Comparison of ENCODE assay signal across 1 cellular context in genomic region chr12:54036620-54037359, GRCh38.
TF ChIP-seq lines count a peak whose summit lies in the region.

No MANE protein-coding gene starts in this region.

TF ChIP-seq in H1, 55 proteins besides CTCF, POLR2A, EP300 and RAD21:
- TF ChIP-seq NANOG (IDR thresholded peaks at IDR 0.05; ENCODE audit: insufficient read depth, low read depth, low read length, poor library complexity, severe bottlenecking): no peak
- no peak for TF ChIP-seq E2F6 (IDR thresholded peaks at IDR 0.05)
- no peak for TF ChIP-seq BCL11A (IDR thresholded peaks at IDR 0.05; ENCODE audit: low read depth in 2 of 2, low read length in 2 of 2)
- TF ChIP-seq SP2 (IDR thresholded peaks at IDR 0.05; ENCODE audit: low read length): no peak
- peak; percentile 33 for TF ChIP-seq RNF2 (IDR thresholded peaks at IDR 0.05; ENCODE audit: borderline replicate concordance, low read depth, low read length, missing control alignments, poor library complexity, severe bottlenecking)
- peak; percentile 80 for TF ChIP-seq EZH2 (IDR thresholded peaks at IDR 0.05; ENCODE audit: low read depth, low read length, severe bottlenecking)
- TF ChIP-seq GTF2F1 (IDR thresholded peaks at IDR 0.05; ENCODE audit: borderline replicate concordance, low read depth, low read length): no peak
- no peak for TF ChIP-seq BACH1 (IDR thresholded peaks at IDR 0.05; ENCODE audit: low read length)
- TF ChIP-seq TCF12 (IDR thresholded peaks at IDR 0.05; ENCODE audit: low read depth, low read length): no peak
- TF ChIP-seq CBX8 (IDR thresholded peaks at IDR 0.05; ENCODE audit: borderline replicate concordance, low read depth, low read length): 0 out of 2 replicates have a peak, but pooled peaks have one; percentile 70
- TF ChIP-seq ATF2 (IDR thresholded peaks at IDR 0.05; ENCODE audit: low read length): no peak
- TF ChIP-seq CHD7 (IDR thresholded peaks at IDR 0.05; ENCODE audit: insufficient replicate concordance, low read length): no peak
- TF ChIP-seq CHD2 (IDR thresholded peaks at IDR 0.05; ENCODE audit: low read length): no peak
- TF ChIP-seq TBP (IDR thresholded peaks at IDR 0.05; ENCODE audit: low read depth, low read length): no peak
- no peak for TF ChIP-seq EGR1 (IDR thresholded peaks at IDR 0.05; ENCODE audit: borderline replicate concordance, low read depth, low read length)
- no peak for TF ChIP-seq HDAC6 (IDR thresholded peaks at IDR 0.05; ENCODE audit: low read depth, low read length)
- no peak for TF ChIP-seq YY1 (IDR thresholded peaks at IDR 0.05; ENCODE audit: low read depth, low read length)
- no peak for TF ChIP-seq KDM5A (IDR thresholded peaks at IDR 0.05; ENCODE audit: low read length)
- TF ChIP-seq SUZ12 (IDR thresholded peaks at IDR 0.05; ENCODE audit: low read length): peak; percentile 75; the same call in 1 of the 2 replicates
- no peak for TF ChIP-seq KDM4A (IDR thresholded peaks at IDR 0.05; ENCODE audit: low read depth, low read length, severe bottlenecking)
- no peak for TF ChIP-seq ASH2L (IDR thresholded peaks at IDR 0.05; ENCODE audit: low read length)
- no peak for TF ChIP-seq CBX5 (IDR thresholded peaks at IDR 0.05; ENCODE audit: low read depth, low read length)
- no peak for TF ChIP-seq GABPA (IDR thresholded peaks at IDR 0.05; ENCODE audit: borderline replicate concordance, insufficient read depth, low read length)
- no peak for TF ChIP-seq CREB1 (IDR thresholded peaks at IDR 0.05)
- TF ChIP-seq RXRA (IDR thresholded peaks at IDR 0.05; ENCODE audit: insufficient read depth, low read depth, low read length): no peak
